8 cellular contexts compared by ENCODE assay signal in genomic region chr9:94921072-94921471, GRCh38.
DNase-seq lines count a peak whose midpoint lies in the region; ATAC-seq, FAIRE-seq and TF ChIP-seq lines count a peak whose summit lies in the region.

No MANE protein-coding gene starts in this region.

- no peak for TF ChIP-seq RAD21 in HepG2 (CRISPR knock-in tag; IDR thresholded peaks at IDR 0.05)

- no peak overlapping the region for H2AFZ ChIP-seq in HepG2 (ENCODE audit: low read length)

- intact Hi-C loops in breast epithelium (cut with DNase I; ENCODE audit: low total_unique reads) (no loop called here), HepG2 (cut with micrococcal nuclease; ENCODE audit: unreplicated experiment) (loop anchor here (5.0 kb wide), 1 partner anchor 76 kb away; no protein-coding TSS in a partner anchor)

- POLR2A ChIA-PET in HepG2 (lab: Yijun Ruan, JAX): no interaction called here

- DNase-seq in breast epithelium (ENCODE audit: low spot score in 2 of 2): no peak
- DNase-seq in HepG2 (ENCODE audit: low spot score): no peak
- DNase-seq in occipital lobe (lab: John Stamatoyannopoulos, UW): no peak
- no peak for DNase-seq in NCI-H345 (lab: John Stamatoyannopoulos, UW)
- DNase-seq in SIG-M5 treated with dmso at 0.1 percent for 504 hours (lab: John Stamatoyannopoulos, UW; ENCODE audit: unreplicated experiment): no peak

- CTCF ChIA-PET in HepG2 (lab: Yijun Ruan, JAX; ENCODE audit: low intra/inter-chr PET ratio, low total read pairs): no interaction called here

- H3K79me2 ChIP-seq in HepG2 (ENCODE audit: insufficient read depth, low read length): no peaks in the 10 kb centered on the region

- no peak for ATAC-seq in HepG2
- no peak for ATAC-seq in HG02852 (IDR thresholded peaks at IDR 0.05; ENCODE audit: unreplicated experiment)

- no peaks in the 10 kb centered on the region for H4K20me1 ChIP-seq in HepG2 (ENCODE audit: insufficient read depth, low read length)

- H3K9ac ChIP-seq in HUES6 (ENCODE audit: low read length): no peak overlapping the region
- H3K9ac ChIP-seq in HepG2 (ENCODE audit: insufficient read depth, low read depth, low read length): peak overlapping the region; percentile 65; the same call in 1 of the 2 replicates

- no TSS peak for BruUV-seq in HepG2 (replicated peaks; lab: Mats Ljungman, UMichigan)

- TF ChIP-seq POLR2A in breast epithelium (IDR thresholded peaks at IDR 0.05): no peak
- no peak for TF ChIP-seq POLR2A in HepG2 (IDR thresholded peaks at IDR 0.05; ENCODE audit: insufficient read depth in 1 of 2, low read depth in 2 of 2, low read length in 2 of 2)

- H3K27me3 ChIP-seq in HUES6 (ENCODE audit: control insufficient read depth, insufficient read depth, low read length) (no peaks in the 10 kb centered on the region), breast epithelium (no peaks in the 10 kb centered on the region), HepG2 (ENCODE audit: control insufficient read depth in 1 of 2, insufficient read depth in 2 of 2, low read length in 2 of 2) (no peaks in the 10 kb centered on the region)

- H3K36me3 ChIP-seq in HUES6 (ENCODE audit: control insufficient read depth, insufficient read depth, low read length) (no peaks in the 10 kb centered on the region), breast epithelium (no peaks in the 10 kb centered on the region), HepG2 (replicated peaks in 1 of 2; ENCODE audit: control insufficient read depth in 1 of 2, insufficient read depth in 2 of 2, low read length in 2 of 2) (no peaks in the 10 kb centered on the region)

- H3K4me3 ChIP-seq in HUES6 (ENCODE audit: low read depth, low read length): no peak overlapping the region
- H3K4me3 ChIP-seq in breast epithelium: no peak overlapping the region
- H3K4me3 ChIP-seq in HepG2 (replicated peaks in 1 of 3; ENCODE audit: insufficient read depth in 1 of 3, low read depth in 2 of 3, low read length in 3 of 3): no peak overlapping the region

- H3K9me3 ChIP-seq in HUES6 (ENCODE audit: control insufficient read depth, insufficient read depth, low read depth, low read length): no peaks in the 10 kb centered on the region
- H3K9me3 ChIP-seq in breast epithelium: no peaks in the 10 kb centered on the region
- no peaks in the 10 kb centered on the region for H3K9me3 ChIP-seq in HepG2 (ENCODE audit: low read length)

- TF ChIP-seq CTCF in breast epithelium (IDR thresholded peaks at IDR 0.05): no peak
- TF ChIP-seq CTCF in HepG2 (CRISPR knock-in tag; IDR thresholded peaks at IDR 0.05): no peak

- WGBS in HepG2 (ENCODE audit: low lambda C conversion rate): 51% methylated on average over 8 of the region's 8 CpGs

- H3K4me1 ChIP-seq in HUES6 (ENCODE audit: control insufficient read depth, insufficient read depth, low read length) (peaks cover 39% of the 10 kb centered on the region), breast epithelium (peaks cover 8 to 12% of the 10 kb centered on the region in 2 donors), HepG2 (ENCODE audit: insufficient read depth, low read length) (peaks cover 86% of the 10 kb centered on the region)

- H3K4me2 ChIP-seq in HepG2 (ENCODE audit: low read depth, low read length): 0 out of 2 replicates have a peak overlapping the region, but pooled peaks have one; percentile 69

- TF ChIP-seq EP300 in HepG2 (IDR thresholded peaks at IDR 0.05; ENCODE audit: low read depth in 2 of 2, low read length in 2 of 2) (no peak), HepG2 (CRISPR knock-in tag; IDR thresholded peaks at IDR 0.05; ENCODE audit: borderline replicate concordance) (no peak)

- in situ Hi-C loops in HepG2 (cut with HindIII; ENCODE audit: extremely low pct_ligation_motif_present, low pct_unique_long_range_greater_than_20kb): no loop called here

- H3K27ac ChIP-seq in HUES6 (ENCODE audit: low read depth, low read length): peak overlapping the region; percentile 22; the same call in 1 of the 2 replicates
- H3K27ac ChIP-seq in breast epithelium: peak overlapping the region; percentile 78 to 83
- peak overlapping the region; percentile 84 for H3K27ac ChIP-seq in HepG2 (ENCODE audit: extremely low read length, insufficient read depth, low read length)
- H3K27ac ChIP-seq in temporal lobe (ENCODE audit: low read depth, low read length): peak overlapping the region; percentile 76

- FAIRE-seq in HepG2 (lab: Jason Lieb, UNC): no peak

TF ChIP-seq in HepG2, 621 proteins besides CTCF, POLR2A, EP300 and RAD21:
- peak; percentile 86 for TF ChIP-seq ZNF263 (CRISPR knock-in tag; IDR thresholded peaks at IDR 0.05)
- 0 out of 2 replicates have a peak, but pooled peaks have one; percentile 6 for TF ChIP-seq FOSL2 (CRISPR knock-in tag; IDR thresholded peaks at IDR 0.05)
- no peak for TF ChIP-seq ZMYM3 (CRISPR knock-in tag; IDR thresholded peaks at IDR 0.05)
- 0 out of 2 replicates have a peak, but pooled peaks have one; percentile 29 for TF ChIP-seq ZSCAN25 (CRISPR knock-in tag; IDR thresholded peaks at IDR 0.05)

Comparison
In these comparisons a context has a peak if more than half of its experiments do, and no peak if none do; other contexts are left out.
1. H3K27ac ChIP-seq: peak in every context shown above with its lines; median percentile 84 in HepG2; 80 in breast epithelium; 76 in temporal lobe; 22 in HUES6.